In genomic region chr1:91697322-91698260, GRCh38 we compare ENCODE assay signal across 8 cellular contexts.
DNase-seq lines count a peak whose midpoint lies in the region; ATAC-seq lines count a peak whose summit lies in the region.

No MANE protein-coding gene starts in this region.

- peak; percentile 95 for ATAC-seq in GM21390 (IDR thresholded peaks at IDR 0.05; ENCODE audit: unreplicated experiment)

- DNase-seq in AG20443 (ENCODE audit: low spot score) (peak; percentile 15), NCI-H226 (peak; percentile 78), NCI-H2196 treated with DMSO at 0.1 percent for 48 hours (lab: John Stamatoyannopoulos, UW; ENCODE audit: unreplicated experiment) (no peak), mucosa of gallbladder (ENCODE audit: low spot score) (no peak), NCI-H1436 treated with DMSO at 0.1 percent for 48 hours (lab: John Stamatoyannopoulos, UW) (no peak)
- peak; percentile 58 for DNase-seq in central memory CD4-positive, alpha-beta T cell
- DNase-seq in stimulated activated naive CD4-positive, alpha-beta T cell treated with Interleukin-2 at 50 U/mL for 16 hours (lab: John Stamatoyannopoulos, UW) = peak; percentile 40

Comparison
In these comparisons a context has a peak if more than half of its experiments do, and no peak if none do; other contexts are left out.
1. DNase-seq: peak in AG20443 (single experiment), NCI-H226 (single experiment), central memory CD4-positive, alpha-beta T cell (single experiment) and stimulated activated naive CD4-positive, alpha-beta T cell treated with Interleukin-2 at 50 U/mL for 16 hours (single experiment); none in NCI-H2196 treated with DMSO at 0.1 percent for 48 hours (single experiment), mucosa of gallbladder (single experiment) and NCI-H1436 treated with DMSO at 0.1 percent for 48 hours (single experiment).